ENCODE assay signal across 21 cellular contexts in genomic region chr18:79637181-79637920, GRCh38. TPM values are rescaled to one million over a fixed set of nuclear protein-coding genes. Genes with fewer than 3 reads are reported as not detected.
DNase-seq lines count a peak whose midpoint lies in the region; ATAC-seq, FAIRE-seq and TF ChIP-seq lines count a peak whose summit lies in the region.
"Had no signal": no experiment of that assay in that cellular context is flagged by ENCODE, and none has a peak within 500 bp of the region (broad histone marks: within the 10 kb centered on the region; RNA-seq: fewer than 3 reads in every experiment).

No MANE protein-coding gene starts in this region.

- peak overlapping the region; percentile 51; the same call in 1 of the 2 replicates for H4K8ac ChIP-seq in H1 (ENCODE audit: extremely low read depth, insufficient read depth, low read length)
- no peak overlapping the region for H4K8ac ChIP-seq in mesendoderm (ENCODE audit: low read depth, low read length)

- no peak for TF ChIP-seq EP300 in H1 (IDR thresholded peaks at IDR 0.05; ENCODE audit: borderline replicate concordance in 1 of 2, low read depth in 2 of 2, low read length in 2 of 2)

- H3K4ac ChIP-seq in H1 (replicated peaks; ENCODE audit: insufficient read length, low read depth, low read length): no peak overlapping the region
- peak overlapping the region; percentile 45 for H3K4ac ChIP-seq in mesendoderm (ENCODE audit: low read depth, low read length)

- peaks cover 0 to 2% (median 0%) of the 10 kb centered on the region in 4 experiments; a peak in 1 of 7 replicates for H3K4me1 ChIP-seq in H1 (replicated peaks in 1 of 4; ENCODE audit: control insufficient read depth in 3 of 4, insufficient read depth in 4 of 4, low read length in 3 of 4)
- no peaks in the 10 kb centered on the region for H3K4me1 ChIP-seq in mesendoderm (ENCODE audit: control insufficient read depth, low read depth, low read length)
- no peaks in the 10 kb centered on the region for H3K4me1 ChIP-seq in MM.1S (ENCODE audit: low read length)

- H3K23ac ChIP-seq in H1 (ENCODE audit: insufficient read length) (no peak overlapping the region), mesendoderm (ENCODE audit: low read length) (no peak overlapping the region)

- H2BK5ac ChIP-seq in H1 (ENCODE audit: low read depth, low read length): no peak overlapping the region
- no peak overlapping the region for H2BK5ac ChIP-seq in mesendoderm (ENCODE audit: low read length)

- no peaks in the 10 kb centered on the region for H3F3A ChIP-seq in MM.1S (ENCODE audit: insufficient read depth, low read length)

- no peak overlapping the region for H2BK12ac ChIP-seq in H1 (ENCODE audit: low read depth, low read length)

- H2BK120ac ChIP-seq in H1 (replicated peaks; ENCODE audit: low read depth, low read length) (no peak overlapping the region), mesendoderm (ENCODE audit: low read depth, low read length) (peak overlapping the region; percentile 39)

- H3K4me1 Mint-ChIP-seq in stimulated activated naive CD8-positive, alpha-beta T cell treated with anti-CD3 and anti-CD28 coated beads, Interleukin-15, amount 100 ng/mL, for 72 hours: no peaks in the 10 kb centered on the region
- no peaks in the 10 kb centered on the region for H3K4me1 Mint-ChIP-seq in activated CD4-positive, alpha-beta T cell treated with anti-CD3 and anti-CD28 coated beads, Interleukin-2, amount 10 ng/mL, durations not matched to agents 24 days and 14 days

- no peaks in the 10 kb centered on the region for H3K9me2 ChIP-seq in MM.1S (replicated peaks; ENCODE audit: insufficient read depth, low read length)

- no peak overlapping the region for H2BK20ac ChIP-seq in H1 (ENCODE audit: low read length)

- DNase-seq in stimulated activated naive CD8-positive, alpha-beta T cell treated with anti-CD3 and anti-CD28 coated beads, Interleukin-15, amount 100 ng/mL, for 72 hours: no peak
- DNase-seq in stimulated activated naive CD8-positive, alpha-beta T cell treated with anti-CD3 and anti-CD28 coated beads, Interleukin-15, Interleukin-2, amounts not matched to agents 100 U/mL and 50 U/mL, for 24 hours: no peak
- DNase-seq in H1 (ENCODE audit: low read depth in 1 of 2, low spot score in 2 of 2) (peak in 1 of 2 experiments; percentile 67), mesendoderm (no peak), MM.1S (no peak)
- DNase-seq in activated CD4-positive, alpha-beta T cell treated with anti-CD3 and anti-CD28 coated beads, Interleukin-2, amount 10 ng/mL, durations not matched to agents 24 days and 14 days: no peak
- DNase-seq: COR-L47, DMS153, EL, GM23248, HFFc6, NCI-H1105 treated with DMSO at 0.1 percent for 48 hours, NCI-H187, NCI-H446 treated with DMSO at 0.1 percent for 48 hours, NCI-H748 treated with DMSO at 0.1 percent for 48 hours had no signal

- H3K9ac ChIP-seq in H1 (replicated peaks in 1 of 4; ENCODE audit: extremely low read depth in 1 of 4, low read depth in 3 of 4, low read length in 3 of 4) (no peak overlapping the region), mesendoderm (ENCODE audit: low read length) (peak overlapping the region; percentile 53), MM.1S (ENCODE audit: low read length) (no peak overlapping the region)
- H3K9ac ChIP-seq: GM23248, KMS-11 had no signal

- no peak overlapping the region for H3K27ac Mint-ChIP-seq in stimulated activated naive CD8-positive, alpha-beta T cell treated with anti-CD3 and anti-CD28 coated beads, Interleukin-15, amount 100 ng/mL, for 72 hours
- H3K27ac Mint-ChIP-seq in activated CD4-positive, alpha-beta T cell treated with anti-CD3 and anti-CD28 coated beads, Interleukin-2, amount 10 ng/mL, durations not matched to agents 24 days and 14 days: no peak overlapping the region
- H3K27ac Mint-ChIP-seq: HFFc6 had no signal

- H3K27me3 ChIP-seq in H1 (replicated peaks in 1 of 4; ENCODE audit: control insufficient read depth in 3 of 4, extremely low read depth in 1 of 4, insufficient read depth in 3 of 4, low read length in 3 of 4): peaks cover 0 to 22% (median 13%) of the 10 kb centered on the region in 4 experiments; a peak in 5 of 7 replicates
- H3K27me3 ChIP-seq in mesendoderm (ENCODE audit: insufficient read depth, low read length, poor library complexity): peaks cover 4% of the 10 kb centered on the region
- no peaks in the 10 kb centered on the region for H3K27me3 ChIP-seq in MM.1S (replicated peaks; ENCODE audit: insufficient read depth, low read length)

- H3K23me2 ChIP-seq in H1 (ENCODE audit: low read depth, low read length): peaks cover 8% of the 10 kb centered on the region; the same call in 1 of the 2 replicates

- H2BK15ac ChIP-seq in H1 (ENCODE audit: low read length): no peak overlapping the region
- no peak overlapping the region for H2BK15ac ChIP-seq in mesendoderm (replicated peaks; ENCODE audit: low read depth)

- peaks cover 18% of the 10 kb centered on the region for H3K27me3 Mint-ChIP-seq in stimulated activated naive CD8-positive, alpha-beta T cell treated with anti-CD3 and anti-CD28 coated beads, Interleukin-15, amount 100 ng/mL, for 72 hours
- H3K27me3 Mint-ChIP-seq in activated CD4-positive, alpha-beta T cell treated with anti-CD3 and anti-CD28 coated beads, Interleukin-2, amount 10 ng/mL, durations not matched to agents 24 days and 14 days: peaks cover 13% of the 10 kb centered on the region

- peaks cover 10 to 11% of the 10 kb centered on the region in 2 donors for H3K9me3 Mint-ChIP-seq in stimulated activated naive CD8-positive, alpha-beta T cell treated with anti-CD3 and anti-CD28 coated beads, Interleukin-15, amount 100 ng/mL, for 72 hours
- peaks cover 9% of the 10 kb centered on the region for H3K9me3 Mint-ChIP-seq in activated CD4-positive, alpha-beta T cell treated with anti-CD3 and anti-CD28 coated beads, Interleukin-2, amount 10 ng/mL, durations not matched to agents 24 days and 14 days

- H3K79me2 ChIP-seq in H1 (ENCODE audit: control insufficient read depth in 1 of 2, insufficient read depth in 2 of 2, low read length in 2 of 2) (no peaks in the 10 kb centered on the region), mesendoderm (ENCODE audit: control insufficient read depth, insufficient read depth, low read length) (no peaks in the 10 kb centered on the region), MM.1S (ENCODE audit: low read length) (no peaks in the 10 kb centered on the region)

- TF ChIP-seq POLR2A in H1 (IDR thresholded peaks at IDR 0.05; ENCODE audit: control extremely low read depth in 1 of 2, low read depth in 2 of 2, low read length in 2 of 2): no peak

- H3K79me1 ChIP-seq in H1 (ENCODE audit: low read depth, low read length): no peaks in the 10 kb centered on the region
- no peaks in the 10 kb centered on the region for H3K79me1 ChIP-seq in mesendoderm (ENCODE audit: low read length)

- no peak overlapping the region for H4K5ac ChIP-seq in H1 (ENCODE audit: insufficient read length, low read depth, low read length)
- H4K5ac ChIP-seq in mesendoderm (ENCODE audit: low read length): no peak overlapping the region

- no peak overlapping the region for H3K4me3 Mint-ChIP-seq in stimulated activated naive CD8-positive, alpha-beta T cell treated with anti-CD3 and anti-CD28 coated beads, Interleukin-15, amount 100 ng/mL, for 72 hours
- no peak overlapping the region for H3K4me3 Mint-ChIP-seq in activated CD4-positive, alpha-beta T cell treated with anti-CD3 and anti-CD28 coated beads, Interleukin-2, amount 10 ng/mL, durations not matched to agents 24 days and 14 days
- H3K4me3 Mint-ChIP-seq: HFFc6 had no signal

- H3K18ac ChIP-seq in H1 (ENCODE audit: extremely low read depth, low read length) (no peak overlapping the region), mesendoderm (ENCODE audit: low read length) (peak overlapping the region; percentile 63)

- H3K4me3 ChIP-seq in H1 (ENCODE audit: extremely low read depth in 1 of 4, insufficient read depth in 2 of 4, low read depth in 3 of 4, low read length in 4 of 4): peak overlapping the region; percentile 26 to 65 (median 30); a peak in 7 of 8 replicates
- no peak overlapping the region for H3K4me3 ChIP-seq in mesendoderm (ENCODE audit: low read length)
- no peak overlapping the region for H3K4me3 ChIP-seq in MM.1S (ENCODE audit: low read length)
- H3K4me3 ChIP-seq: GM23248 had no signal

- H2AFZ ChIP-seq in H1 (ENCODE audit: low read length): no peak overlapping the region; the same call in 1 of the 2 replicates
- no peak overlapping the region for H2AFZ ChIP-seq in MM.1S (ENCODE audit: low read length)
- H2AFZ ChIP-seq: GM23248 had no signal

- no peak for TF ChIP-seq RAD21 in H1 (IDR thresholded peaks at IDR 0.05 in 1 of 2, conservative IDR thresholded peaks at IDR 0.05 in 1 of 2; ENCODE audit: low read depth in 2 of 2, low read length in 2 of 2)

- CTCF ChIA-PET in H1 (lab: Charles Lee; ENCODE audit: partially characterized antibody): interaction anchor here (1.0 to 1.4 kb wide), 2 partner anchors 253 to 259 kb away, joined by 3 read pairs; no protein-coding TSS in a partner anchor

- no peak overlapping the region for H3K14ac ChIP-seq in H1 (ENCODE audit: insufficient read length)

- H4K91ac ChIP-seq in H1 (replicated peaks; ENCODE audit: insufficient read length, low read length): no peak overlapping the region

- H3K9me3 ChIP-seq in H1 (ENCODE audit: insufficient read depth in 2 of 2, low read depth in 1 of 2, low read length in 1 of 2) (peaks cover 0 to 6% of the 10 kb centered on the region in 2 experiments; a peak in 2 of 4 replicates), MM.1S (replicated peaks; ENCODE audit: insufficient read depth, low read length) (no peaks in the 10 kb centered on the region)

- H3K36me3 Mint-ChIP-seq in activated CD4-positive, alpha-beta T cell treated with anti-CD3 and anti-CD28 coated beads, Interleukin-2, amount 10 ng/mL, durations not matched to agents 24 days and 14 days (ENCODE audit: low read depth): no peaks in the 10 kb centered on the region

- no peak overlapping the region for H3K56ac ChIP-seq in H1 (replicated peaks; ENCODE audit: insufficient read length, low read depth, low read length)
- peak overlapping the region; percentile 78 for H3K56ac ChIP-seq in mesendoderm (ENCODE audit: low read length)

- peak; percentile 32 for ATAC-seq in stimulated activated naive CD8-positive, alpha-beta T cell treated with anti-CD3 and anti-CD28 coated beads, Interleukin-15, amount 100 ng/mL, for 72 hours
- ATAC-seq in stimulated activated naive CD8-positive, alpha-beta T cell treated with anti-CD3 and anti-CD28 coated beads, Interleukin-15, Interleukin-2, amounts not matched to agents 100 U/mL and 50 U/mL, for 24 hours: no peak
- ATAC-seq in GM18517 (IDR thresholded peaks at IDR 0.05; ENCODE audit: unreplicated experiment): no peak
- ATAC-seq in HG03039 (IDR thresholded peaks at IDR 0.05; ENCODE audit: unreplicated experiment): no peak
- ATAC-seq: HepG2, Right ventricle myocardium inferior had no signal

- H3K36me3 ChIP-seq in H1 (ENCODE audit: control insufficient read depth in 2 of 4, insufficient read depth in 4 of 4, low read length in 3 of 4): no peaks in the 10 kb centered on the region
- no peaks in the 10 kb centered on the region for H3K36me3 ChIP-seq in mesendoderm (ENCODE audit: control insufficient read depth, insufficient read depth, low read length)
- H3K36me3 ChIP-seq in MM.1S (replicated peaks; ENCODE audit: insufficient read depth, low read length): no peaks in the 10 kb centered on the region

- H2AK5ac ChIP-seq in H1 (ENCODE audit: low read depth, low read length): no peak overlapping the region
- H2AK5ac ChIP-seq in mesendoderm (ENCODE audit: low read length): no peak overlapping the region

- TF ChIP-seq CTCF in H1 (IDR thresholded peaks at IDR 0.05; ENCODE audit: control extremely low read depth in 1 of 3, insufficient read depth in 1 of 3, low read depth in 1 of 3, low read length in 3 of 3) (no peak), MM.1S (IDR thresholded peaks at IDR 0.05; ENCODE audit: low read length) (no peak)

- WGBS in H1 (ENCODE audit: extremely low coverage in 1 of 2, insufficient coverage in 1 of 2, insufficient read length in 1 of 2, insufficient replicate concordance in 2 of 2, low coverage in 1 of 2, low lambda C conversion rate in 2 of 2, missing lambda C conversion rate in 1 of 2), 2 experiments: 43% methylated on average over 42 of the region's 58 CpGs; no CpG with 5 or more reads in 1 of the 2 experiments
- no CpG with 5 or more reads among the region's 58 CpGs for WGBS in mesendoderm (ENCODE audit: extremely low coverage, insufficient coverage, low lambda C conversion rate)

- no peak for FAIRE-seq in H1 (lab: Jason Lieb, UNC)
- FAIRE-seq: HepG2 had no signal

- peak overlapping the region; percentile 52 to 77; a peak in 3 of 4 replicates for H3K4me2 ChIP-seq in H1 (ENCODE audit: insufficient read depth in 1 of 2, low read depth in 2 of 2, low read length in 2 of 2)
- peak overlapping the region; percentile 50 for H3K4me2 ChIP-seq in mesendoderm (ENCODE audit: low read length)
- no peak overlapping the region for H3K4me2 ChIP-seq in MM.1S (ENCODE audit: low read depth, low read length)
- H3K4me2 ChIP-seq: KMS-11 had no signal

- POLR2A ChIA-PET in H1 (lab: Charles Lee; ENCODE audit: partially characterized antibody): no interaction called here

- H4K20me1 ChIP-seq in H1 (replicated peaks in 1 of 2; ENCODE audit: control insufficient read depth in 1 of 2, insufficient read depth in 2 of 2, low read length in 2 of 2): peaks cover 0 to 2% of the 10 kb centered on the region in 2 experiments
- no peaks in the 10 kb centered on the region for H4K20me1 ChIP-seq in MM.1S (ENCODE audit: insufficient read depth, low read length)

- intact Hi-C loops in activated CD4-positive, alpha-beta T cell treated with anti-CD3 and anti-CD28 coated beads, Interleukin-2, amount 10 ng/mL, durations not matched to agents 24 days and 14 days (cut with micrococcal nuclease): no loop called here

- H3K27ac ChIP-seq in H1 (ENCODE audit: low read depth, low read length): no peak overlapping the region
- no peak overlapping the region for H3K27ac ChIP-seq in mesendoderm (ENCODE audit: low read depth, low read length)
- H3K27ac ChIP-seq in MM.1S (ENCODE audit: low read length): no peak overlapping the region
- H3K27ac ChIP-seq: C4-2B, GM23248, KMS-11 had no signal

RNA-seq across cellular contexts. Expression of gene CTDP1, which starts 42.3 kb away (rescaled TPM):
- 35.3 and 37.0 TPM in 2 replicates for total RNA-seq in H1 (2021; fragmentation: NEBNext Ultra II Directional; extraction: Animal tissue kit (Norgen Biotek cat#: 25700))
- polyA plus RNA-seq in H1 (2011; rRNA removed): 16.6 and 25.3 TPM in 2 replicates
- 20.0 TPM for polyA plus RNA-seq in H1 (2011; cell fraction: cytosol; rRNA removed)
- polyA plus RNA-seq in H1 (2011; cell fraction: nucleus; rRNA removed): 27.3 TPM
- 21.7 to 30.5 TPM (median 28.9 TPM) in 4 replicates for polyA plus RNA-seq in H1 (2012, experiment 1 of 2)
- 25.8 TPM for polyA plus RNA-seq in H1 (2012, experiment 2 of 2)
- 17.4 TPM for polyA plus RNA-seq in H1 (2013, experiment 1 of 2)
- polyA plus RNA-seq in H1 (2013, experiment 2 of 2): 16.8 TPM
- 12.5 and 14.4 TPM in 2 replicates for polyA minus RNA-seq in H1 (2011; rRNA and poly(A)+ RNA removed)
- 18.3 TPM for polyA minus RNA-seq in H1 (2011; cell fraction: cytosol; rRNA and poly(A)+ RNA removed)
- polyA minus RNA-seq in H1 (2011; cell fraction: nucleus; rRNA and poly(A)+ RNA removed): 19.1 TPM
- 19.0 TPM for polyA plus RNA-seq in mesendoderm (2013, experiment 1 of 2)
- 19.0 TPM for polyA plus RNA-seq in mesendoderm (2013, experiment 2 of 2)
- 41.2 and 45.5 TPM in 2 replicates for total RNA-seq in activated CD4-positive, alpha-beta T cell treated with anti-CD3 and anti-CD28 coated beads, Interleukin-2, amount 10 ng/mL, durations not matched to agents 24 days and 14 days

Comparison
In these comparisons a context has a peak if more than half of its experiments do, and no peak if none do; other contexts are left out.
1. H3K4me3 ChIP-seq: peak in H1 (4 of 4); none in mesendoderm (single experiment) and MM.1S (single experiment).